In genomic region chr1:230581446-230582079, GRCh38 we compare ENCODE assay signal across 12 cellular contexts.
DNase-seq lines count a peak whose midpoint lies in the region; ATAC-seq, FAIRE-seq and TF ChIP-seq lines count a peak whose summit lies in the region.
"Had no signal": no experiment of that assay in that cellular context is flagged by ENCODE, and none has a peak within 500 bp of the region (broad histone marks: within the 10 kb centered on the region; RNA-seq: fewer than 3 reads in every experiment).

No MANE protein-coding gene starts in this region.

- BruUV-seq in GM12878 (replicated peaks; lab: Mats Ljungman, UMichigan), result no TSS peak

- H4K20me1 ChIP-seq in GM12878 (ENCODE audit: control insufficient read depth, insufficient read depth), result no peaks in the 10 kb centered on the region

- H3K27me3 ChIP-seq in GM12878 (replicated peaks in 1 of 2; ENCODE audit: control insufficient read depth in 2 of 2, insufficient read depth in 2 of 2, low read length in 1 of 2), result no peaks in the 10 kb centered on the region
- H3K27me3 ChIP-seq in CD8-positive, alpha-beta T cell (ENCODE audit: insufficient read depth, low read length), result no peaks in the 10 kb centered on the region
- H3K27me3 ChIP-seq: hepatocyte had no signal

- H3K4me3 Mint-ChIP-seq in activated CD8-positive, alpha-beta T cell treated with anti-CD3 and anti-CD28 coated beads, Interleukin-2, amount 10 ng/mL, durations not matched to agents 7 days and 5 days, result no peak overlapping the region
- H3K4me3 Mint-ChIP-seq in CD8-positive, alpha-beta T cell, result no peak overlapping the region
- H3K4me3 Mint-ChIP-seq: CD8-positive, alpha-beta memory T cell had no signal

- no peak for TF ChIP-seq RAD21 in GM12878 (IDR thresholded peaks at IDR 0.05; ENCODE audit: insufficient read depth, low read depth, low read length)

- TF ChIP-seq CTCF in AG10803 (conservative IDR thresholded peaks at IDR 0.05; ENCODE audit: low read length) (0 out of 2 replicates have a peak, but pooled peaks have one; percentile 3), GM12873 (IDR thresholded peaks at IDR 0.05; ENCODE audit: insufficient read depth, low read depth, low read length, missing control alignments) (peak; percentile 45), GM12878 (IDR thresholded peaks at IDR 0.05 in 2 of 3, conservative IDR thresholded peaks at IDR 0.05 in 1 of 3; ENCODE audit: control insufficient read depth in 2 of 3, extremely low read depth in 1 of 3, insufficient read depth in 1 of 3, low read depth in 3 of 3, low read length in 3 of 3) (peak in 2 of 3 experiments; percentile 1 to 9; a peak in 1 of 6 replicates)
- TF ChIP-seq CTCF in CD8-positive, alpha-beta T cell (IDR thresholded peaks at IDR 0.05), result no peak

- H3K27ac Mint-ChIP-seq in activated CD8-positive, alpha-beta T cell treated with anti-CD3 and anti-CD28 coated beads, Interleukin-2, amount 10 ng/mL, durations not matched to agents 7 days and 5 days, result no peak overlapping the region
- H3K27ac Mint-ChIP-seq in CD8-positive, alpha-beta T cell, result no peak overlapping the region

- H2AFZ ChIP-seq in GM12878 (ENCODE audit: control insufficient read depth, low read depth, low read length), result no peak overlapping the region
- H2AFZ ChIP-seq: hepatocyte had no signal

- H3K27me3 Mint-ChIP-seq in activated CD8-positive, alpha-beta T cell treated with anti-CD3 and anti-CD28 coated beads, Interleukin-2, amount 10 ng/mL, durations not matched to agents 7 days and 5 days (ENCODE audit: low read depth), result peaks cover 9% of the 10 kb centered on the region
- peaks cover 32% of the 10 kb centered on the region for H3K27me3 Mint-ChIP-seq in CD8-positive, alpha-beta T cell (ENCODE audit: low read depth)

- H3K36me3 Mint-ChIP-seq in activated CD8-positive, alpha-beta T cell treated with anti-CD3 and anti-CD28 coated beads, Interleukin-2, amount 10 ng/mL, durations not matched to agents 7 days and 5 days (ENCODE audit: low read depth), result no peaks in the 10 kb centered on the region
- no peaks in the 10 kb centered on the region for H3K36me3 Mint-ChIP-seq in CD8-positive, alpha-beta T cell
- H3K36me3 Mint-ChIP-seq: CD8-positive, alpha-beta memory T cell had no signal

- H3K9me3 ChIP-seq in GM12878 (replicated peaks; ENCODE audit: control insufficient read depth, insufficient read depth, low read length), result no peaks in the 10 kb centered on the region; the same call in 2 of the 3 replicates
- H3K9me3 ChIP-seq in CD8-positive, alpha-beta T cell (ENCODE audit: low read length), result no peaks in the 10 kb centered on the region

- SMC1A ChIA-PET in GM12878 (lab: Charles Lee; ENCODE audit: uncharacterized antibody, unreplicated experiment), result no interaction called here

- H3K79me2 ChIP-seq in GM12878 (ENCODE audit: control insufficient read depth, insufficient read depth, low read length), result no peaks in the 10 kb centered on the region
- H3K79me2 ChIP-seq: hepatocyte had no signal

- WGBS in GM12878 (ENCODE audit: insufficient coverage, insufficient replicate concordance, low lambda C conversion rate, missing lambda C conversion rate), result 56% methylated on average over 19 of the region's 19 CpGs

- CTCF ChIA-PET in GM12878 (lab: Yijun Ruan, JAX), result interaction anchor here (1.2 kb wide), 1 partner anchor 10 kb away, joined by 3 read pairs; no protein-coding TSS in a partner anchor
- CTCF ChIA-PET in activated CD8-positive, alpha-beta T cell treated with anti-CD3 and anti-CD28 coated beads, Interleukin-2, amount 10 ng/mL, durations not matched to agents 7 days and 5 days (lab: Charles Lee), result interaction anchor here (0.5 to 1.0 kb wide), 3 partner anchors 9 to 933 kb away, joined by 3 to 4 read pairs (median 3); no protein-coding TSS in a partner anchor
- CTCF ChIA-PET in CD8-positive, alpha-beta T cell (lab: Charles Lee), result no interaction called here

- no peak for FAIRE-seq in GM12878 (lab: Jason Lieb, UNC)

- no peak overlapping the region for H3K4me2 ChIP-seq in GM12878 (ENCODE audit: control insufficient read depth, insufficient read depth)
- H3K4me2 ChIP-seq: hepatocyte had no signal

- no peak overlapping the region for H3K27ac ChIP-seq in GM12878 (ENCODE audit: control insufficient read depth, insufficient read depth)
- H3K27ac ChIP-seq in CD8-positive, alpha-beta T cell (ENCODE audit: low read depth, low read length), result no peak overlapping the region
- H3K27ac ChIP-seq: hepatocyte had no signal

- H3K9me3 Mint-ChIP-seq in activated CD8-positive, alpha-beta T cell treated with anti-CD3 and anti-CD28 coated beads, Interleukin-2, amount 10 ng/mL, durations not matched to agents 7 days and 5 days (ENCODE audit: insufficient read depth), result no peaks in the 10 kb centered on the region
- H3K9me3 Mint-ChIP-seq in CD8-positive, alpha-beta T cell, result peaks cover 6% of the 10 kb centered on the region

- TF ChIP-seq EP300 in GM12878 (IDR thresholded peaks at IDR 0.05; ENCODE audit: borderline replicate concordance in 1 of 2, control insufficient read depth in 1 of 2, low read depth in 2 of 2, low read length in 2 of 2), result no peak

- no peak overlapping the region for H3K9ac ChIP-seq in GM12878 (ENCODE audit: control insufficient read depth, insufficient read depth, low read length)

- POLR2A ChIA-PET in GM12878 (lab: Charles Lee), result no interaction called here
- POLR2A ChIA-PET in activated CD8-positive, alpha-beta T cell treated with anti-CD3 and anti-CD28 coated beads, Interleukin-2, amount 10 ng/mL, durations not matched to agents 7 days and 5 days (lab: Charles Lee), result no interaction called here
- POLR2A ChIA-PET in CD8-positive, alpha-beta T cell (lab: Charles Lee), result no interaction called here

- in situ Hi-C loops in GM12878 (cut with MboI), result no loop called here

- no peaks in the 10 kb centered on the region for H3K4me1 ChIP-seq in GM12878 (ENCODE audit: control insufficient read depth, insufficient read depth, low read length)
- no peaks in the 10 kb centered on the region for H3K4me1 ChIP-seq in CD8-positive, alpha-beta T cell (ENCODE audit: insufficient read depth, low read length)

- TF ChIP-seq POLR2A in GM12878 (IDR thresholded peaks at IDR 0.05; ENCODE audit: low read depth, low read length), result no peak

- no peaks in the 10 kb centered on the region for H3K36me3 ChIP-seq in GM12878 (ENCODE audit: control insufficient read depth in 2 of 2, insufficient read depth in 2 of 2, low read length in 1 of 2)
- no peaks in the 10 kb centered on the region for H3K36me3 ChIP-seq in CD8-positive, alpha-beta T cell (ENCODE audit: insufficient read depth, low read length)

- DNase-seq in AG10803 (ENCODE audit: low read depth), result no peak
- DNase-seq in NCI-H146 treated with DMSO at 0.1 percent for 48 hours (lab: John Stamatoyannopoulos, UW; ENCODE audit: unreplicated experiment), result peak; percentile 72
- DNase-seq in GM12878 (ENCODE audit: low read depth, low spot score), result no peak
- DNase-seq in midbrain (lab: John Stamatoyannopoulos, UW), result no peak
- DNase-seq in activated CD8-positive, alpha-beta T cell treated with anti-CD3 and anti-CD28 coated beads, Interleukin-2, amount 10 ng/mL, durations not matched to agents 7 days and 5 days, result no peak
- DNase-seq in CD8-positive, alpha-beta T cell, result no peak
- DNase-seq in stimulated activated CD4-positive, alpha-beta T cell treated with anti-CD3 and anti-CD28 coated beads, Interleukin-4, amount 100 ng/mL, for 24 hours, result no peak
- DNase-seq: activated CD8-positive, alpha-beta memory T cell treated with anti-CD3 and anti-CD28 coated beads for 24 hours; CD8-positive, alpha-beta memory T cell; effector memory CD4-positive, alpha-beta T cell had no signal

- RAD21 ChIA-PET in GM12878 (lab: Charles Lee; ENCODE audit: unreplicated experiment), result no interaction called here

- H3K4me3 ChIP-seq in AG10803 (ENCODE audit: low read length), result no peak overlapping the region
- no peak overlapping the region for H3K4me3 ChIP-seq in GM12878
- no peak overlapping the region for H3K4me3 ChIP-seq in CD8-positive, alpha-beta T cell (ENCODE audit: low read depth, low read length)
- H3K4me3 ChIP-seq: hepatocyte had no signal

- intact Hi-C loops in GM12878 (cut with micrococcal nuclease; ENCODE audit: unreplicated experiment), result no loop called here
- intact Hi-C loops in CD8-positive, alpha-beta T cell (cut with DNase I, micrococcal nuclease), result no loop called here

- ATAC-seq in GM12878, result no peak; the same call in 2 of the 3 replicates
- no peak for ATAC-seq in activated CD8-positive, alpha-beta T cell treated with anti-CD3 and anti-CD28 coated beads, Interleukin-2, amount 10 ng/mL, durations not matched to agents 7 days and 5 days
- no peak for ATAC-seq in CD8-positive, alpha-beta T cell

- H3K4me1 Mint-ChIP-seq in activated CD8-positive, alpha-beta T cell treated with anti-CD3 and anti-CD28 coated beads, Interleukin-2, amount 10 ng/mL, durations not matched to agents 7 days and 5 days (ENCODE audit: low read depth), result no peaks in the 10 kb centered on the region
- no peaks in the 10 kb centered on the region for H3K4me1 Mint-ChIP-seq in CD8-positive, alpha-beta T cell (ENCODE audit: low read depth)
- H3K4me1 Mint-ChIP-seq: CD8-positive, alpha-beta memory T cell had no signal

TF ChIP-seq in GM12878, 131 proteins besides CTCF, POLR2A, EP300 and RAD21:
- no peak for TF ChIP-seq KAT2A (conservative IDR thresholded peaks at IDR 0.05; ENCODE audit: control insufficient read depth, low read depth, low read length)
- no peak for TF ChIP-seq YY1 (IDR thresholded peaks at IDR 0.05; ENCODE audit: low read depth, low read length)
- no peak for TF ChIP-seq HDAC2 (IDR thresholded peaks at IDR 0.05)
- no peak for TF ChIP-seq ATF7 (IDR thresholded peaks at IDR 0.05; ENCODE audit: low read depth)
- TF ChIP-seq RBBP5 (conservative IDR thresholded peaks at IDR 0.05), result no peak
- no peak for TF ChIP-seq RB1 (IDR thresholded peaks at IDR 0.05; ENCODE audit: borderline replicate concordance)
- TF ChIP-seq RELA (IDR thresholded peaks at IDR 0.05; ENCODE audit: borderline replicate concordance, partially characterized antibody), result no peak
TF ChIP-seq in GM12878: peak in this region for 0.
